24 cellular contexts compared by ENCODE assay signal in genomic region chrX:87873347-87873941, GRCh38.
DNase-seq lines count a peak whose midpoint lies in the region; ATAC-seq, FAIRE-seq and TF ChIP-seq lines count a peak whose summit lies in the region.
"Had no signal": no experiment of that assay in that cellular context is flagged by ENCODE, and none has a peak within 500 bp of the region (broad histone marks: within the 10 kb centered on the region; RNA-seq: fewer than 3 reads in every experiment).

No MANE protein-coding gene starts in this region.

- no peak for TF ChIP-seq POLR2A in GM12891 (IDR thresholded peaks at IDR 0.05; ENCODE audit: low read depth, low read length)
- no peak for TF ChIP-seq POLR2A in vagina (IDR thresholded peaks at IDR 0.05)

- DNase-seq in GM12891 (ENCODE audit: insufficient read length, low spot score) = no peak
- DNase-seq in central memory CD8-positive, alpha-beta T cell (ENCODE audit: low spot score in 2 of 2) = no peak
- DNase-seq in kidney glomerular epithelial cell (lab: John Stamatoyannopoulos, UW) = no peak
- DNase-seq in NCI-H1417 (lab: John Stamatoyannopoulos, UW) = no peak
- no peak for DNase-seq in vagina (ENCODE audit: extremely low spot score in 2 of 2)
- DNase-seq: activated CD4-positive, CD25-positive, alpha-beta regulatory T cell treated with anti-CD3 and anti-CD28 coated beads, Interleukin-2, amount 50 U/mL, for 72 hours; activated T-cell treated with anti-CD3 and anti-CD28 coated beads, Interleukin-2, amount 50 U/mL, for 1 hour; amniotic stem cell; EL; heart right ventricle; left ventricle myocardium inferior; NCI-H345; PC-9; stimulated activated CD4-positive, alpha-beta T cell treated with anti-CD3 and anti-CD28 coated beads, Interleukin-4, amount 100 ng/mL, for 24 hours; T-cell; uterus had no signal

- H3K4me1 Mint-ChIP-seq in central memory CD8-positive, alpha-beta T cell = peaks cover 11% of the 10 kb centered on the region
- H3K4me1 Mint-ChIP-seq: B cell; stimulated activated memory B cell treated with anti-CD40 and anti-IgM and Interleukin-4, amounts not matched to agents 10 μg/mL and 1 μg/mL and 100 μg/mL, for 72 hours had no signal

- H3K4me3 Mint-ChIP-seq in central memory CD8-positive, alpha-beta T cell = peak overlapping the region; percentile 28
- H3K4me3 Mint-ChIP-seq: B cell; stimulated activated memory B cell treated with anti-CD40 and anti-IgM and Interleukin-4, amounts not matched to agents 10 μg/mL and 1 μg/mL and 100 μg/mL, for 72 hours had no signal

- ATAC-seq in GM19395 (IDR thresholded peaks at IDR 0.05; ENCODE audit: unreplicated experiment) (peak; percentile 81), HG03064 (IDR thresholded peaks at IDR 0.05; ENCODE audit: low read depth, unreplicated experiment) (peak; percentile 62), HG03571 (IDR thresholded peaks at IDR 0.05; ENCODE audit: unreplicated experiment) (no peak)
- no peak for ATAC-seq in central memory CD8-positive, alpha-beta T cell (replicated peaks; ENCODE audit: extremely low read depth, poor library complexity, severe bottlenecking)
- ATAC-seq: esophagus mucosa; heart right ventricle; naive thymus-derived CD8-positive, alpha-beta T cell; stimulated activated memory B cell treated with anti-CD40 and anti-IgM and Interleukin-4, amounts not matched to agents 10 μg/mL and 1 μg/mL and 100 μg/mL, for 72 hours; T-cell had no signal

- no peaks in the 10 kb centered on the region for H3K36me3 ChIP-seq in vagina
- H3K36me3 ChIP-seq: heart right ventricle, left ventricle myocardium inferior, right atrium auricular region, uterus had no signal

- TF ChIP-seq CTCF in vagina (IDR thresholded peaks at IDR 0.05) = no peak

- peak; percentile 45 for FAIRE-seq in GM12891 (lab: Jason Lieb, UNC)

- no peaks in the 10 kb centered on the region for H3K4me1 ChIP-seq in vagina
- H3K4me1 ChIP-seq: heart right ventricle, left ventricle myocardium inferior, right atrium auricular region, uterus had no signal

- H3K27me3 Mint-ChIP-seq in central memory CD8-positive, alpha-beta T cell = no peaks in the 10 kb centered on the region
- H3K27me3 Mint-ChIP-seq: B cell; naive thymus-derived CD8-positive, alpha-beta T cell; stimulated activated memory B cell treated with anti-CD40 and anti-IgM and Interleukin-4, amounts not matched to agents 10 μg/mL and 1 μg/mL and 100 μg/mL, for 72 hours had no signal

- H3K27ac ChIP-seq in vagina = no peak overlapping the region
- H3K27ac ChIP-seq: heart right ventricle, left ventricle myocardium inferior, PC-9, right atrium auricular region, uterus had no signal

- H3K9me3 Mint-ChIP-seq in central memory CD8-positive, alpha-beta T cell = no peaks in the 10 kb centered on the region
- H3K9me3 Mint-ChIP-seq: T-cell had no signal

- H3K4me3 ChIP-seq in vagina = no peak overlapping the region
- H3K4me3 ChIP-seq: heart right ventricle, left ventricle myocardium inferior, PC-9, right atrium auricular region, uterus had no signal

- H3K27ac Mint-ChIP-seq in central memory CD8-positive, alpha-beta T cell (ENCODE audit: low read depth) = peak overlapping the region; percentile 48
- H3K27ac Mint-ChIP-seq: B cell; stimulated activated memory B cell treated with anti-CD40 and anti-IgM and Interleukin-4, amounts not matched to agents 10 μg/mL and 1 μg/mL and 100 μg/mL, for 72 hours; T-cell had no signal

- H3K9me3 ChIP-seq in vagina = no peaks in the 10 kb centered on the region
- H3K9me3 ChIP-seq: heart right ventricle, left ventricle myocardium inferior, right atrium auricular region, uterus had no signal

- intact Hi-C loops in vagina (cut with DNase I) = no loop called here

- no peaks in the 10 kb centered on the region for H3K36me3 Mint-ChIP-seq in central memory CD8-positive, alpha-beta T cell (ENCODE audit: insufficient read depth)
- H3K36me3 Mint-ChIP-seq: naive thymus-derived CD8-positive, alpha-beta T cell; stimulated activated memory B cell treated with anti-CD40 and anti-IgM and Interleukin-4, amounts not matched to agents 10 μg/mL and 1 μg/mL and 100 μg/mL, for 72 hours; T-cell had no signal

- no peaks in the 10 kb centered on the region for H3K27me3 ChIP-seq in vagina
- H3K27me3 ChIP-seq: right atrium auricular region, uterus had no signal

TF ChIP-seq in GM12891, 5 proteins besides CTCF, POLR2A, EP300 and RAD21:
- TF ChIP-seq SPI1 (IDR thresholded peaks at IDR 0.05; ENCODE audit: low read depth, low read length) = no peak

Comparison
In these comparisons a context has a peak if more than half of its experiments do, and no peak if none do; other contexts are left out.
1. ATAC-seq: peak in GM19395 (single experiment) and HG03064 (single experiment); none in central memory CD8-positive, alpha-beta T cell (single experiment) and HG03571 (single experiment).